In the genomic region with DNA sequence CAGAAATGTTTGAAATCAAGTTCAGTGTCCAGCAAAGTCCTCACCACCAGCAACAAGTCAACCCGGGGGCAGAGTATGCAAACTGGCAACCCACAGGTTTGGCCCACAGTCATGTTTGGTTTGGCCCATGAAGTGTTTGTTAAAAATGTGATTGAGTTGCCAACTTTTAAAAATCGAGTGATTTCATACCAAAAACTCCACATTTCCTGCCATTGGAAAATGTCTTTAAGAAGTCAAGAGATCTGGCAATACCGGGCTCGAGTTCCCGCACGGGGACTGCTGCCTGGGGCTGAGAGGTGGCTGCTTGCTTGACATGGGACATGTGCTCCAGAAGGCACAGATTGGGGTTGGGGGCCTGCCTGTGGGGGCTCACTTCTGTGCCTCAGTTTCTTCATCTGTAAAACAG, we compare ENCODE assay signal across 12 cellular contexts. TPM values are rescaled to one million over a fixed set of nuclear protein-coding genes. Genes with fewer than 3 reads are reported as not detected.
DNase-seq lines count a peak whose midpoint lies in the region; ATAC-seq and TF ChIP-seq lines count a peak whose summit lies in the region.
"Had no signal": no experiment of that assay in that cellular context is flagged by ENCODE, and none has a peak within 500 bp of the region (broad histone marks: within the 10 kb centered on the region; RNA-seq: fewer than 3 reads in every experiment).

No MANE protein-coding gene starts in this region.

- H3K4me3 ChIP-seq in mucosa of descending colon (no peak overlapping the region), brain microvascular endothelial cell (ENCODE audit: low read depth, low read length) (no peak overlapping the region)
- H3K4me3 ChIP-seq: gastrocnemius medialis, prostate gland had no signal

- H3K27me3 Mint-ChIP-seq in HFFc6 (ENCODE audit: insufficient read depth): peaks cover 19% of the 10 kb centered on the region
- H3K27me3 Mint-ChIP-seq in naive thymus-derived CD8-positive, alpha-beta T cell: no peaks in the 10 kb centered on the region

- H3K9me3 Mint-ChIP-seq in HFFc6: no peaks in the 10 kb centered on the region
- no peaks in the 10 kb centered on the region for H3K9me3 Mint-ChIP-seq in naive thymus-derived CD8-positive, alpha-beta T cell

- H3K36me3 ChIP-seq in mucosa of descending colon (ENCODE audit: low read depth) (no peaks in the 10 kb centered on the region), brain microvascular endothelial cell (replicated peaks) (no peaks in the 10 kb centered on the region)
- H3K36me3 ChIP-seq: gastrocnemius medialis, prostate gland had no signal

- TF ChIP-seq CTCF in HFFc6 (IDR thresholded peaks at IDR 0.05): no peak
- TF ChIP-seq CTCF in mucosa of descending colon (IDR thresholded peaks at IDR 0.05): no peak
- TF ChIP-seq CTCF in brain microvascular endothelial cell (IDR thresholded peaks at IDR 0.05; ENCODE audit: low read depth, low read length, missing control alignments): no peak

- peaks cover 34% of the 10 kb centered on the region for H3K4me1 Mint-ChIP-seq in HFFc6 (ENCODE audit: low read depth)
- H3K4me1 Mint-ChIP-seq in naive thymus-derived CD8-positive, alpha-beta T cell: peaks cover 23 to 86% (median 65%) of the 10 kb centered on the region in 4 donors

- H3K27ac ChIP-seq in brain microvascular endothelial cell: no peak overlapping the region
- H3K27ac ChIP-seq: gastrocnemius medialis, HL-60, prostate gland had no signal

- no peak for ATAC-seq in naive thymus-derived CD8-positive, alpha-beta T cell
- no peak for ATAC-seq in mucosa of descending colon
- ATAC-seq in GM21717 (IDR thresholded peaks at IDR 0.05; ENCODE audit: unreplicated experiment): no peak

- no peaks in the 10 kb centered on the region for H3K4me1 ChIP-seq in mucosa of descending colon (ENCODE audit: low read depth)

- intact Hi-C loops in mucosa of descending colon (cut with DNase I, micrococcal nuclease): no loop called here

- H3K9me3 ChIP-seq in mucosa of descending colon: no peaks in the 10 kb centered on the region
- H3K9me3 ChIP-seq: gastrocnemius medialis, prostate gland had no signal

- in situ Hi-C loops in brain microvascular endothelial cell (cut with HindIII; ENCODE audit: low pct_ligation_motif_present, low sequenced_read_pairs): no loop called here

- DNase-seq in AG20443 (ENCODE audit: low spot score): peak; percentile 70
- DNase-seq in HFFc6: peak; percentile 51
- DNase-seq in brain pericyte (ENCODE audit: low read depth, low spot score): peak; percentile 63
- DNase-seq in naive thymus-derived CD8-positive, alpha-beta T cell: no peak
- DNase-seq in NCI-H82 treated with DMSO at 0.1 percent for 48 hours (lab: John Stamatoyannopoulos, UW; ENCODE audit: unreplicated experiment): no peak
- DNase-seq in mucosa of descending colon: no peak
- no peak for DNase-seq in brain microvascular endothelial cell
- DNase-seq: gastrocnemius medialis, trophoblast cell had no signal

- POLR2A ChIA-PET in naive thymus-derived CD8-positive, alpha-beta T cell (lab: Charles Lee): no interaction called here

- no peak overlapping the region; the same call in 1 of the 2 replicates for H3K27ac Mint-ChIP-seq in HFFc6
- peak overlapping the region in 6 of 10 donors; percentile 12 to 75 (median 42) for H3K27ac Mint-ChIP-seq in naive thymus-derived CD8-positive, alpha-beta T cell

- no peaks in the 10 kb centered on the region for H3K36me3 Mint-ChIP-seq in HFFc6 (ENCODE audit: low read depth)
- H3K36me3 Mint-ChIP-seq in naive thymus-derived CD8-positive, alpha-beta T cell: peaks cover 0 to 6% (median 2%) of the 10 kb centered on the region in 3 donors

- H3K27me3 ChIP-seq in brain microvascular endothelial cell (replicated peaks): no peaks in the 10 kb centered on the region
- H3K27me3 ChIP-seq: gastrocnemius medialis had no signal

- no peak overlapping the region for H3K4me3 Mint-ChIP-seq in HFFc6
- H3K4me3 Mint-ChIP-seq in naive thymus-derived CD8-positive, alpha-beta T cell: peak overlapping the region in 4 of 10 donors; percentile 2 to 56 (median 22)

RNA-seq across cellular contexts. Expression of gene PREX1, which starts 36.1 kb away (rescaled TPM):
- 1 to 10 TPM; 1.8 to 4.1 (median 2.8) TPM for total RNA-seq in HFFc6 (2021; fragmentation: NEBNext Ultra II Directional; extraction: Animal tissue kit (Norgen Biotek cat#: 25700))
- 100 to 1,000 TPM; 140 to 141 TPM for total RNA-seq in naive thymus-derived CD8-positive, alpha-beta T cell
- 10 to 100 TPM; 14.4 to 38.5 (median 20.9) TPM for polyA plus RNA-seq in naive thymus-derived CD8-positive, alpha-beta T cell
- total RNA-seq in mucosa of descending colon: 10 to 100 TPM in 2 of 3 donors, 1 to 10 TPM in 1; 9.9 to 14.1 (median 13.5) TPM

Comparison
In these comparisons a context has a peak if more than half of its experiments do, and no peak if none do; other contexts are left out.
1. DNase-seq: peak in AG20443 (single experiment), HFFc6 (single experiment) and brain pericyte (single experiment); none in naive thymus-derived CD8-positive, alpha-beta T cell (0 of 10), NCI-H82 treated with DMSO at 0.1 percent for 48 hours (single experiment), mucosa of descending colon (0 of 3) and brain microvascular endothelial cell (single experiment).
2. RNA of gene PREX1, which starts 36.1 kb away (total RNA-seq): 140 to 141 TPM in naive thymus-derived CD8-positive, alpha-beta T cell; 9.9 to 14.1 TPM in mucosa of descending colon and 1.8 to 4.1 TPM in HFFc6; every median in the first group is over 4 times any median in the second.